Comparison of ENCODE assay signal across 11 cellular contexts in the genomic region with DNA sequence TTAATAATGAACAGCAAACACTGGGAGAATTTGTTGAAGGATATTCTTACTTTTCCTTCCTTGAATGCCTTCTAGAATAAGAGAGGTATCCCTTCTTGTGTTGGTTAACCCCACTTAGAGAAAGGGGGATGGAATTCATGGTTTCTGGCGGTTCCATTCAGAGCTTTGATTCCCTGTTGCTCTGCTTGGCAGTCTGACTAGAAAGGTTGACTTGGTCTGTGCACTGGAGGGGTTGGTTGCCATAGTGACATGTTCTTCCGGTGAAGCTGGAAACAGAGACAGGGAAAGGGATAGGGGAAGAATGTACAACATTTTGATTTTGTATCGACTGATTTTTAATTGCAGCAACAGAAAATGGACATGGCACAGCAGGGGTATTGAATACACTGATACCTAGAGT. TPM values are rescaled to one million over a fixed set of nuclear protein-coding genes. Genes with fewer than 3 reads are reported as not detected.
A peak's percentile ranks its signal among the peaks of the same experiment; 100 is the strongest.
DNase-seq lines count a peak whose midpoint lies in the region; ATAC-seq lines count a peak whose summit lies in the region.
"Had no signal": no experiment of that assay in that cellular context is flagged by ENCODE, and none has a peak within 500 bp of the region (broad histone marks: within the 10 kb centered on the region; RNA-seq: fewer than 3 reads in every experiment).

No MANE protein-coding gene starts in this region.

- in situ Hi-C loops in ACHN (cut with HindIII; ENCODE audit: low pct_ligation_motif_present, low pct_unique_long_range_greater_than_20kb, low sequenced_read_pairs) = no loop called here

- intact Hi-C loops in head of caudate nucleus (cut with DNase I) = loop anchor here (10.0 kb wide), 2 partner anchors 458 to 568 kb away; no protein-coding TSS in a partner anchor

- DNase-seq in ACHN (peak; percentile 74), NCI-H1092 treated with DMSO at 0.1 percent for 48 hours (lab: John Stamatoyannopoulos, UW) (peak; percentile 90), NCI-H526 (lab: John Stamatoyannopoulos, UW) (peak; percentile 74 to 80), head of caudate nucleus (peak in 40 of 42 donors; percentile 10 to 87 (median 57)), cortex of kidney (lab: John Stamatoyannopoulos, UW) (no peak), A172 (ENCODE audit: low spot score) (no peak)
- DNase-seq: activated CD8-positive, alpha-beta memory T cell treated with anti-CD3 and anti-CD28 coated beads, Interleukin-2, amount 50 U/mL, for 4 hours; stimulated activated CD4-positive, alpha-beta T cell treated with anti-CD3 and anti-CD28 coated beads, Interleukin-4, amount 100 ng/mL, for 1 hour; T-helper 9 cell had no signal

- ATAC-seq in HG03432 (IDR thresholded peaks at IDR 0.05; ENCODE audit: unreplicated experiment) = no peak
- ATAC-seq in HG02798 (IDR thresholded peaks at IDR 0.05; ENCODE audit: poor library complexity, unreplicated experiment) = no peak

RNA-seq across cellular contexts. Expression of gene TMEM178B, which starts 2.5 kb away (rescaled TPM):
- 0.34 and 0.50 TPM in 2 replicates for total RNA-seq in A172 (2014; rRNA removed; shearing (Covaris generic))

Comparison
In these comparisons a context has a peak if more than half of its experiments do, and no peak if none do; other contexts are left out.
1. DNase-seq: peak in ACHN (single experiment), NCI-H1092 treated with DMSO at 0.1 percent for 48 hours (single experiment), NCI-H526 (2 of 2) and head of caudate nucleus (40 of 42); none in cortex of kidney (single experiment) and A172 (single experiment).